ENCODE assay signal across 1 cellular context in genomic region chr7:27116019-27116411, GRCh38.
TF ChIP-seq lines count a peak whose summit lies in the region.

No MANE protein-coding gene starts in this region.

TF ChIP-seq in SK-N-SH treated with all-trans-retinoic acid at 6 μM for 48 hours, 23 proteins besides CTCF, POLR2A, EP300 and RAD21 (continued from another document):
- TF ChIP-seq TSHZ2 (CRISPR knock-in tag; IDR thresholded peaks at IDR 0.05): no peak
- no peak for TF ChIP-seq RARB (CRISPR knock-in tag; IDR thresholded peaks at IDR 0.05)
- TF ChIP-seq GLIS3 (CRISPR knock-in tag; IDR thresholded peaks at IDR 0.05): no peak
- TF ChIP-seq ZNF70 (CRISPR knock-in tag; IDR thresholded peaks at IDR 0.05): no peak
- no peak for TF ChIP-seq ESRRG (CRISPR knock-in tag; IDR thresholded peaks at IDR 0.05)
- TF ChIP-seq CSDC2 (CRISPR knock-in tag; IDR thresholded peaks at IDR 0.05): no peak
TF ChIP-seq in SK-N-SH treated with all-trans-retinoic acid at 6 μM for 48 hours: peak in this region for 0.
